1 cellular context compared by ENCODE assay signal in genomic region chr4:122542411-122543236, GRCh38.
A peak's percentile ranks its signal among the peaks of the same experiment; 100 is the strongest.
TF ChIP-seq lines count a peak whose summit lies in the region.

No MANE protein-coding gene starts in this region.

TF ChIP-seq in GM12878, 131 proteins besides CTCF, POLR2A, EP300 and RAD21 (continued from another document and continues in another):
- 0 out of 4 replicates have a peak, but pooled peaks of 1 of the 2 experiments have one; percentile 1 for TF ChIP-seq SRF (IDR thresholded peaks at IDR 0.05; ENCODE audit: low read depth in 2 of 2, low read length in 2 of 2)
- no peak for TF ChIP-seq CBX3 (IDR thresholded peaks at IDR 0.05; ENCODE audit: borderline replicate concordance, low read depth)
- TF ChIP-seq, protein P1, sequence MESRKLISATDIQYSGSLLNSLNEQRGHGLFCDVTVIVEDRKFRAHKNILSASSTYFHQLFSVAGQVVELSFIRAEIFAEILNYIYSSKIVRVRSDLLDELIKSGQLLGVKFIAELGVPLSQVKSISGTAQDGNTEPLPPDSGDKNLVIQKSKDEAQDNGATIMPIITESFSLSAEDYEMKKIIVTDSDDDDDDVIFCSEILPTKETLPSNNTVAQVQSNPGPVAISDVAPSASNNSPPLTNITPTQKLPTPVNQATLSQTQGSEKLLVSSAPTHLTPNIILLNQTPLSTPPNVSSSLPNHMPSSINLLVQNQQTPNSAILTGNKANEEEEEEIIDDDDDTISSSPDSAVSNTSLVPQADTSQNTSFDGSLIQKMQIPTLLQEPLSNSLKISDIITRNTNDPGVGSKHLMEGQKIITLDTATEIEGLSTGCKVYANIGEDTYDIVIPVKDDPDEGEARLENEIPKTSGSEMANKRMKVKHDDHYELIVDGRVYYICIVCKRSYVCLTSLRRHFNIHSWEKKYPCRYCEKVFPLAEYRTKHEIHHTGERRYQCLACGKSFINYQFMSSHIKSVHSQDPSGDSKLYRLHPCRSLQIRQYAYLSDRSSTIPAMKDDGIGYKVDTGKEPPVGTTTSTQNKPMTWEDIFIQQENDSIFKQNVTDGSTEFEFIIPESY (IDR thresholded peaks at IDR 0.05): no peak
- TF ChIP-seq ATF2 (IDR thresholded peaks at IDR 0.05; ENCODE audit: low read length): peak; percentile 99
- TF ChIP-seq GATAD2B (conservative IDR thresholded peaks at IDR 0.05; ENCODE audit: low read depth): no peak
- peak; percentile 50; the same call in 1 of the 2 replicates for TF ChIP-seq NR2F1 (conservative IDR thresholded peaks at IDR 0.05)
- no peak for TF ChIP-seq HDAC2 (IDR thresholded peaks at IDR 0.05)
- TF ChIP-seq MYB (IDR thresholded peaks at IDR 0.05; ENCODE audit: borderline replicate concordance, low read depth, low read length): no peak
- TF ChIP-seq SMARCA5 (IDR thresholded peaks at IDR 0.05): no peak
- no peak for TF ChIP-seq TAF1 (IDR thresholded peaks at IDR 0.05; ENCODE audit: borderline replicate concordance, low read depth, low read length)
- peak; percentile 82 for TF ChIP-seq MTA3 (IDR thresholded peaks at IDR 0.05; ENCODE audit: borderline replicate concordance, low read length)
- TF ChIP-seq WRNIP1 (IDR thresholded peaks at IDR 0.05; ENCODE audit: borderline replicate concordance, low read depth, low read length): no peak
- TF ChIP-seq USF2 (IDR thresholded peaks at IDR 0.05; ENCODE audit: borderline replicate concordance, low read depth, low read length): no peak
- peak; percentile 71; the same call in 1 of the 2 replicates for TF ChIP-seq PML (IDR thresholded peaks at IDR 0.05; ENCODE audit: low read length)
- TF ChIP-seq POLR2AphosphoS2 (IDR thresholded peaks at IDR 0.05; ENCODE audit: low read depth, low read length): no peak
- TF ChIP-seq, protein P2, sequence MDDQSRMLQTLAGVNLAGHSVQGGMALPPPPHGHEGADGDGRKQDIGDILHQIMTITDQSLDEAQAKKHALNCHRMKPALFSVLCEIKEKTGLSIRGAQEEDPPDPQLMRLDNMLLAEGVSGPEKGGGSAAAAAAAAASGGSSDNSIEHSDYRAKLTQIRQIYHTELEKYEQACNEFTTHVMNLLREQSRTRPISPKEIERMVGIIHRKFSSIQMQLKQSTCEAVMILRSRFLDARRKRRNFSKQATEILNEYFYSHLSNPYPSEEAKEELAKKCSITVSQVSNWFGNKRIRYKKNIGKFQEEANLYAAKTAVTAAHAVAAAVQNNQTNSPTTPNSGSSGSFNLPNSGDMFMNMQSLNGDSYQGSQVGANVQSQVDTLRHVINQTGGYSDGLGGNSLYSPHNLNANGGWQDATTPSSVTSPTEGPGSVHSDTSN (IDR thresholded peaks at IDR 0.05; ENCODE audit: insufficient replicate concordance, low read depth, low read length): no peak
- no peak for TF ChIP-seq ZNF274 (IDR thresholded peaks at IDR 0.05; ENCODE audit: insufficient read depth, insufficient read length)
- no peak for TF ChIP-seq E4F1 (IDR thresholded peaks at IDR 0.05; ENCODE audit: borderline replicate concordance, partially characterized antibody)
- no peak for TF ChIP-seq KAT2A (conservative IDR thresholded peaks at IDR 0.05; ENCODE audit: control insufficient read depth, low read depth, low read length)
- TF ChIP-seq, protein P3, sequence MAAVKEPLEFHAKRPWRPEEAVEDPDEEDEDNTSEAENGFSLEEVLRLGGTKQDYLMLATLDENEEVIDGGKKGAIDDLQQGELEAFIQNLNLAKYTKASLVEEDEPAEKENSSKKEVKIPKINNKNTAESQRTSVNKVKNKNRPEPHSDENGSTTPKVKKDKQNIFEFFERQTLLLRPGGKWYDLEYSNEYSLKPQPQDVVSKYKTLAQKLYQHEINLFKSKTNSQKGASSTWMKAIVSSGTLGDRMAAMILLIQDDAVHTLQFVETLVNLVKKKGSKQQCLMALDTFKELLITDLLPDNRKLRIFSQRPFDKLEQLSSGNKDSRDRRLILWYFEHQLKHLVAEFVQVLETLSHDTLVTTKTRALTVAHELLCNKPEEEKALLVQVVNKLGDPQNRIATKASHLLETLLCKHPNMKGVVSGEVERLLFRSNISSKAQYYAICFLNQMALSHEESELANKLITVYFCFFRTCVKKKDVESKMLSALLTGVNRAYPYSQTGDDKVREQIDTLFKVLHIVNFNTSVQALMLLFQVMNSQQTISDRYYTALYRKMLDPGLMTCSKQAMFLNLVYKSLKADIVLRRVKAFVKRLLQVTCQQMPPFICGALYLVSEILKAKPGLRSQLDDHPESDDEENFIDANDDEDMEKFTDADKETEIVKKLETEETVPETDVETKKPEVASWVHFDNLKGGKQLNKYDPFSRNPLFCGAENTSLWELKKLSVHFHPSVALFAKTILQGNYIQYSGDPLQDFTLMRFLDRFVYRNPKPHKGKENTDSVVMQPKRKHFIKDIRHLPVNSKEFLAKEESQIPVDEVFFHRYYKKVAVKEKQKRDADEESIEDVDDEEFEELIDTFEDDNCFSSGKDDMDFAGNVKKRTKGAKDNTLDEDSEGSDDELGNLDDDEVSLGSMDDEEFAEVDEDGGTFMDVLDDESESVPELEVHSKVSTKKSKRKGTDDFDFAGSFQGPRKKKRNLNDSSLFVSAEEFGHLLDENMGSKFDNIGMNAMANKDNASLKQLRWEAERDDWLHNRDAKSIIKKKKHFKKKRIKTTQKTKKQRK (IDR thresholded peaks at IDR 0.05; ENCODE audit: low read depth, low read length): no peak
- TF ChIP-seq, protein P4, sequence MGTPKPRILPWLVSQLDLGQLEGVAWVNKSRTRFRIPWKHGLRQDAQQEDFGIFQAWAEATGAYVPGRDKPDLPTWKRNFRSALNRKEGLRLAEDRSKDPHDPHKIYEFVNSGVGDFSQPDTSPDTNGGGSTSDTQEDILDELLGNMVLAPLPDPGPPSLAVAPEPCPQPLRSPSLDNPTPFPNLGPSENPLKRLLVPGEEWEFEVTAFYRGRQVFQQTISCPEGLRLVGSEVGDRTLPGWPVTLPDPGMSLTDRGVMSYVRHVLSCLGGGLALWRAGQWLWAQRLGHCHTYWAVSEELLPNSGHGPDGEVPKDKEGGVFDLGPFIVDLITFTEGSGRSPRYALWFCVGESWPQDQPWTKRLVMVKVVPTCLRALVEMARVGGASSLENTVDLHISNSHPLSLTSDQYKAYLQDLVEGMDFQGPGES (IDR thresholded peaks at IDR 0.05): no peak
- TF ChIP-seq NBN (IDR thresholded peaks at IDR 0.05): no peak
- TF ChIP-seq RAD51 (IDR thresholded peaks at IDR 0.05): no peak
- TF ChIP-seq SIN3A (IDR thresholded peaks at IDR 0.05; ENCODE audit: low read depth, low read length): no peak
- TF ChIP-seq CREB1 (IDR thresholded peaks at IDR 0.05; ENCODE audit: low read depth): no peak; the same call in 1 of the 2 replicates
- peak; percentile 45; the same call in 1 of the 2 replicates for TF ChIP-seq IRF4 (IDR thresholded peaks at IDR 0.05; ENCODE audit: low read depth, low read length)
- TF ChIP-seq MTA2 (IDR thresholded peaks at IDR 0.05; ENCODE audit: low read depth): 0 out of 2 replicates have a peak, but pooled peaks have one; percentile 37
- no peak for TF ChIP-seq ZNF207 (IDR thresholded peaks at IDR 0.05; ENCODE audit: borderline replicate concordance)
- no peak for TF ChIP-seq PAX8 (IDR thresholded peaks at IDR 0.05)
- TF ChIP-seq RCOR1 (conservative IDR thresholded peaks at IDR 0.05; ENCODE audit: low read depth, low read length): no peak
- TF ChIP-seq CHD2 (IDR thresholded peaks at IDR 0.05; ENCODE audit: borderline replicate concordance, low read depth, low read length): no peak
- no peak for TF ChIP-seq SMAD5 (IDR thresholded peaks at IDR 0.05; ENCODE audit: low read depth)
- peak; percentile 38; the same call in 1 of the 2 replicates for TF ChIP-seq TCF7 (IDR thresholded peaks at IDR 0.05; ENCODE audit: borderline replicate concordance)
- no peak for TF ChIP-seq RBBP5 (conservative IDR thresholded peaks at IDR 0.05)
- no peak for TF ChIP-seq KDM1A (IDR thresholded peaks at IDR 0.05; ENCODE audit: borderline replicate concordance)
- TF ChIP-seq, protein P5, sequence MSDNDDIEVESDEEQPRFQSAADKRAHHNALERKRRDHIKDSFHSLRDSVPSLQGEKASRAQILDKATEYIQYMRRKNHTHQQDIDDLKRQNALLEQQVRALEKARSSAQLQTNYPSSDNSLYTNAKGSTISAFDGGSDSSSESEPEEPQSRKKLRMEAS (IDR thresholded peaks at IDR 0.05; ENCODE audit: low read depth, low read length): no peak
- TF ChIP-seq, protein P6, sequence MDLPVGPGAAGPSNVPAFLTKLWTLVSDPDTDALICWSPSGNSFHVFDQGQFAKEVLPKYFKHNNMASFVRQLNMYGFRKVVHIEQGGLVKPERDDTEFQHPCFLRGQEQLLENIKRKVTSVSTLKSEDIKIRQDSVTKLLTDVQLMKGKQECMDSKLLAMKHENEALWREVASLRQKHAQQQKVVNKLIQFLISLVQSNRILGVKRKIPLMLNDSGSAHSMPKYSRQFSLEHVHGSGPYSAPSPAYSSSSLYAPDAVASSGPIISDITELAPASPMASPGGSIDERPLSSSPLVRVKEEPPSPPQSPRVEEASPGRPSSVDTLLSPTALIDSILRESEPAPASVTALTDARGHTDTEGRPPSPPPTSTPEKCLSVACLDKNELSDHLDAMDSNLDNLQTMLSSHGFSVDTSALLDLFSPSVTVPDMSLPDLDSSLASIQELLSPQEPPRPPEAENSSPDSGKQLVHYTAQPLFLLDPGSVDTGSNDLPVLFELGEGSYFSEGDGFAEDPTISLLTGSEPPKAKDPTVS (IDR thresholded peaks at IDR 0.05; ENCODE audit: low read depth, low read length): no peak
- no peak for TF ChIP-seq HCFC1 (IDR thresholded peaks at IDR 0.05; ENCODE audit: low read length)
- TF ChIP-seq GABPA (IDR thresholded peaks at IDR 0.05; ENCODE audit: low read depth): peak; percentile 71
- no peak for TF ChIP-seq SMC3 (IDR thresholded peaks at IDR 0.05; ENCODE audit: borderline replicate concordance, low read length)
- TF ChIP-seq, protein P7, sequence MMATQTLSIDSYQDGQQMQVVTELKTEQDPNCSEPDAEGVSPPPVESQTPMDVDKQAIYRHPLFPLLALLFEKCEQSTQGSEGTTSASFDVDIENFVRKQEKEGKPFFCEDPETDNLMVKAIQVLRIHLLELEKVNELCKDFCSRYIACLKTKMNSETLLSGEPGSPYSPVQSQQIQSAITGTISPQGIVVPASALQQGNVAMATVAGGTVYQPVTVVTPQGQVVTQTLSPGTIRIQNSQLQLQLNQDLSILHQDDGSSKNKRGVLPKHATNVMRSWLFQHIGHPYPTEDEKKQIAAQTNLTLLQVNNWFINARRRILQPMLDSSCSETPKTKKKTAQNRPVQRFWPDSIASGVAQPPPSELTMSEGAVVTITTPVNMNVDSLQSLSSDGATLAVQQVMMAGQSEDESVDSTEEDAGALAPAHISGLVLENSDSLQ (IDR thresholded peaks at IDR 0.05): no peak
- no peak for TF ChIP-seq RB1 (IDR thresholded peaks at IDR 0.05; ENCODE audit: borderline replicate concordance)
- TF ChIP-seq NR2C1 (IDR thresholded peaks at IDR 0.05): no peak
- no peak for TF ChIP-seq ZBTB11 (CRISPR knock-in tag; IDR thresholded peaks at IDR 0.05)
- no peak for TF ChIP-seq IKZF1 (conservative IDR thresholded peaks at IDR 0.05)
- no peak for TF ChIP-seq EZH2 (IDR thresholded peaks at IDR 0.05; ENCODE audit: borderline replicate concordance, control insufficient read depth, low read depth, low read length)
- TF ChIP-seq KLF5 (IDR thresholded peaks at IDR 0.05; ENCODE audit: partially characterized antibody): no peak
